In the genomic region with DNA sequence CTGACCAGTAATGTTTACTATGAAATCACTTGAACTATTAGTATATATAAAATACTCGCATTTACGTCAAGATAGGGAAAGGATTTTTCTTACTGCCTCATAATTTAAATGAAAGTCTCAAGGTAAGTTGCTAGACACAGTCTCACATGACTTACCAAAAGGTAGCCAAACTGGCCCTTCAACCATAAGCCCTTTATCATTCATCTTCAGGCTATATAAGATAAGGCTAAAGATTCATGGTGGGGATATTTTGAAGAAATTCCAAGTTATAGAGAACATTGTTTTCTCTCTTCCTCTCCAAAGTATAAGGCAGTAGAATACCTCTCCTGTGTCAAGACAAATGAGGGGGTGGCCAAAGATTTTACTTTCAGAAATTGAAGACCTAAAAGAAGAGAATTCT, we compare ENCODE assay signal across 7 cellular contexts.
"Had no signal": no experiment of that assay in that cellular context is flagged by ENCODE, and none has a peak within 500 bp of the region (broad histone marks: within the 10 kb centered on the region; RNA-seq: fewer than 3 reads in every experiment).

No MANE protein-coding gene starts in this region.

- H3K4me1 ChIP-seq: HAP-1 had no signal

- H3K36me3 ChIP-seq: HAP-1 had no signal

- H3K9ac ChIP-seq: GM23248 had no signal

- H3K4me3 Mint-ChIP-seq: GM23338, H9, HFFc6 had no signal

- H3K9me3 Mint-ChIP-seq: GM23338, H9 had no signal

- H3K27ac Mint-ChIP-seq: GM23338, H9, HFFc6 had no signal

- H3K4me2 ChIP-seq: GM23338 had no signal

- H3K9me3 ChIP-seq: HAP-1 had no signal

- H3K27ac ChIP-seq: GM23248 had no signal

- DNase-seq: GM23248, GOT3, H7, H9, HFFc6 had no signal

- H2AFZ ChIP-seq: GM23248, GM23338 had no signal

- H3K4me3 ChIP-seq: GM23248, GM23338, HAP-1 had no signal
